In the genomic region with DNA sequence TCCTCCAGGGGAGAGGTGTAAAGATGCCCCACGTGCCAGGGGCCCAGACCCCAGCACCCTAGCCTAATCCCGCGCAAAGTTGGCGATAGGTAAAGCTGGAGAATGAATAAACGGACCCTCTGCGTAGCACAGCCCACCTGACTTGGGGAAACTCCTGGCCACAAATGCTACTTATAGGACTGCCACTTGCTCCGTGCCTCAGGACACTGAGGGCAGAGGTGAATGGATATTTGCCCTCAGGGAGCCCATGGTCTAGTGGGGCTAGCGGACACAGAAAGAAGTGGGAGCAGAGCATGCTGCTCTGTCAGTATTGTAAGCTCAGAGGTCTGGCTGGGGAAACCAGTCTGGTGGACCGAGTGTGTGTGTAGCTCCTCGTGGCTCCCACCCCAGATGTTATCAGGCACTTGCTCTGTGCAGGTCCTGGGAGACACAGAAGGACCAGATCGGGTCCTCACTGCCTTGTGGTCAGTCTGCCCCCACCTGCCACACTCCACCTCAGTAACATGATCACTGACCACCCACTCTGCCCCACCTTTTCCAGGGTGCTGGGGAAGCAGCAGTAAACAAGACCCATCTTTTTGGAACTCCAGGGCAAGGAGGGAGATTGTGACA, we compare ENCODE assay signal across 1 cellular context.
A peak's percentile ranks its signal among the peaks of the same experiment; 100 is the strongest.
TF ChIP-seq lines count a peak whose summit lies in the region.

No MANE protein-coding gene starts in this region.

TF ChIP-seq in K562, 482 proteins besides CTCF, POLR2A, EP300 and RAD21 (continued from another document):
- TF ChIP-seq TEAD4 (IDR thresholded peaks at IDR 0.05; ENCODE audit: low read length) (0 out of 2 replicates have a peak, but pooled peaks have one; percentile 7), TEAD4 (CRISPR knock-in tag; IDR thresholded peaks at IDR 0.05; ENCODE audit: borderline replicate concordance) (peak; percentile 80; the same call in 1 of the 2 replicates), E2F6 (IDR thresholded peaks at IDR 0.05; ENCODE audit: borderline replicate concordance in 1 of 2, extremely low read depth in 1 of 2, insufficient read depth in 1 of 2, insufficient read length in 1 of 2, low read depth in 1 of 2, low read length in 1 of 2, poor library complexity in 1 of 2, severe bottlenecking in 1 of 2) (peak; percentile 48 to 74), GATA2 (CRISPR knock-in tag; IDR thresholded peaks at IDR 0.05) (peak; percentile 64), U2AF1 (optimal IDR thresholded peaks at IDR 0.05; ENCODE audit: low read depth, low read length) (no peak), KLF1 (tag; IDR thresholded peaks at IDR 0.05) (no peak), ZNF445 (CRISPR knock-in tag; IDR thresholded peaks at IDR 0.05; ENCODE audit: low read depth) (no peak), ZFX (CRISPR knock-in tag; IDR thresholded peaks at IDR 0.05) (no peak), MAZ (CRISPR knock-in tag; conservative IDR thresholded peaks at IDR 0.05 in 1 of 2, IDR thresholded peaks at IDR 0.05 in 1 of 2) (0 out of 4 replicates have a peak, but pooled peaks of 1 of the 2 experiments have one; percentile 2), E2F3 (CRISPR knock-in tag; IDR thresholded peaks at IDR 0.05) (no peak), PHF20 (IDR thresholded peaks at IDR 0.05; ENCODE audit: partially characterized antibody) (peak; percentile 31), ERF (CRISPR knock-in tag; IDR thresholded peaks at IDR 0.05) (no peak), MYC (IDR thresholded peaks at IDR 0.05; ENCODE audit: low read depth, low read length) (peak; percentile 88), MYC (CRISPR knock-in tag; IDR thresholded peaks at IDR 0.05; ENCODE audit: borderline replicate concordance, low read depth) (no peak), ZBTB1 (CRISPR knock-in tag; IDR thresholded peaks at IDR 0.05; ENCODE audit: borderline replicate concordance, low read depth) (no peak), CHD1 (IDR thresholded peaks at IDR 0.05; ENCODE audit: low read length) (peak; percentile 4), TBP (optimal IDR thresholded peaks at IDR 0.05; ENCODE audit: low read depth, low read length) (no peak), HSF4 (CRISPR knock-in tag; IDR thresholded peaks at IDR 0.05; ENCODE audit: borderline replicate concordance) (no peak), NR2C2 (CRISPR knock-in tag; IDR thresholded peaks at IDR 0.05) (no peak), NR2C2 (tag; IDR thresholded peaks at IDR 0.05) (no peak), MBD1 (CRISPR knock-in tag; IDR thresholded peaks at IDR 0.05) (no peak), ZNF121 (CRISPR knock-in tag; conservative IDR thresholded peaks at IDR 0.05) (no peak), ID3 (CRISPR knock-in tag; IDR thresholded peaks at IDR 0.05) (no peak), ID3 (tag; IDR thresholded peaks at IDR 0.05) (0 out of 2 replicates have a peak, but pooled peaks have one; percentile 4), HIVEP1 (CRISPR knock-in tag; IDR thresholded peaks at IDR 0.05) (no peak), NFE2 (IDR thresholded peaks at IDR 0.05; ENCODE audit: low read depth) (no peak), SMARCC2 (IDR thresholded peaks at IDR 0.05; ENCODE audit: low read depth) (no peak), FOXA3 (CRISPR knock-in tag; conservative IDR thresholded peaks at IDR 0.05 in 1 of 2, IDR thresholded peaks at IDR 0.05 in 1 of 2) (peak in 1 of 2 experiments; percentile 85; a peak in 2 of 4 replicates), SRSF3 (IDR thresholded peaks at IDR 0.05; ENCODE audit: insufficient read depth, low read length) (0 out of 2 replicates have a peak, but pooled peaks have one; percentile 15), SMARCE1 (IDR thresholded peaks at IDR 0.05) (0 out of 2 replicates have a peak, but pooled peaks have one; percentile 3), NR1H2 (CRISPR knock-in tag; IDR thresholded peaks at IDR 0.05) (no peak), TAL1 (IDR thresholded peaks at IDR 0.05) (no peak), SNRNP70 (optimal IDR thresholded peaks at IDR 0.05; ENCODE audit: low read depth, low read length) (peak; percentile 38), ZNF143 (CRISPR knock-in tag; IDR thresholded peaks at IDR 0.05) (0 out of 2 replicates have a peak, but pooled peaks have one; percentile 52), SIN3A (IDR thresholded peaks at IDR 0.05; ENCODE audit: borderline replicate concordance in 2 of 2, control insufficient read depth in 1 of 2, low read depth in 2 of 2, low read length in 2 of 2) (peak; percentile 13 to 84; a peak in 2 of 4 replicates), NFIC (IDR thresholded peaks at IDR 0.05) (0 out of 2 replicates have a peak, but pooled peaks have one; percentile 3), NCOA1 (IDR thresholded peaks at IDR 0.05; ENCODE audit: low read depth) (no peak; the same call in 1 of the 2 replicates), MLX (CRISPR knock-in tag; conservative IDR thresholded peaks at IDR 0.05) (no peak), GABPB1 (CRISPR knock-in tag; IDR thresholded peaks at IDR 0.05) (peak; percentile 53)
- TF ChIP-seq, protein P1, sequence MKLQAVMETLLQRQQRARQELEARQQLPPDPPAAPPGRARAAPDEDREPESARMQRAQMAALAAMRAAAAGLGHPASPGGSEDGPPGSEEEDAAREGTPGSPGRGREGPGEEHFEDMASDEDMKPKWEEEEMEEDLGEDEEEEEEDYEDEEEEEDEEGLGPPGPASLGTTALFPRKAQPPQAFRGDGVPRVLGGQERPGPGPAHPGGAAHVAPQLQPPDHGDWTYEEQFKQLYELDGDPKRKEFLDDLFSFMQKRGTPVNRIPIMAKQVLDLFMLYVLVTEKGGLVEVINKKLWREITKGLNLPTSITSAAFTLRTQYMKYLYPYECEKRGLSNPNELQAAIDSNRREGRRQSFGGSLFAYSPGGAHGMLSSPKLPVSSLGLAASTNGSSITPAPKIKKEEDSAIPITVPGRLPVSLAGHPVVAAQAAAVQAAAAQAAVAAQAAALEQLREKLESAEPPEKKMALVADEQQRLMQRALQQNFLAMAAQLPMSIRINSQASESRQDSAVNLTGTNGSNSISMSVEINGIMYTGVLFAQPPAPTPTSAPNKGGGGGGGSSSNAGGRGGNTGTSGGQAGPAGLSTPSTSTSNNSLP (IDR thresholded peaks at IDR 0.05; ENCODE audit: borderline replicate concordance, low read depth, low read length) = no peak
- TF ChIP-seq, protein P2, sequence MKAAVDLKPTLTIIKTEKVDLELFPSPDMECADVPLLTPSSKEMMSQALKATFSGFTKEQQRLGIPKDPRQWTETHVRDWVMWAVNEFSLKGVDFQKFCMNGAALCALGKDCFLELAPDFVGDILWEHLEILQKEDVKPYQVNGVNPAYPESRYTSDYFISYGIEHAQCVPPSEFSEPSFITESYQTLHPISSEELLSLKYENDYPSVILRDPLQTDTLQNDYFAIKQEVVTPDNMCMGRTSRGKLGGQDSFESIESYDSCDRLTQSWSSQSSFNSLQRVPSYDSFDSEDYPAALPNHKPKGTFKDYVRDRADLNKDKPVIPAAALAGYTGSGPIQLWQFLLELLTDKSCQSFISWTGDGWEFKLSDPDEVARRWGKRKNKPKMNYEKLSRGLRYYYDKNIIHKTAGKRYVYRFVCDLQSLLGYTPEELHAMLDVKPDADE (conservative IDR thresholded peaks at IDR 0.05; ENCODE audit: control insufficient read depth, low read depth, low read length) = no peak
